Comparison of ENCODE assay signal across 1 cellular context in the genomic region with DNA sequence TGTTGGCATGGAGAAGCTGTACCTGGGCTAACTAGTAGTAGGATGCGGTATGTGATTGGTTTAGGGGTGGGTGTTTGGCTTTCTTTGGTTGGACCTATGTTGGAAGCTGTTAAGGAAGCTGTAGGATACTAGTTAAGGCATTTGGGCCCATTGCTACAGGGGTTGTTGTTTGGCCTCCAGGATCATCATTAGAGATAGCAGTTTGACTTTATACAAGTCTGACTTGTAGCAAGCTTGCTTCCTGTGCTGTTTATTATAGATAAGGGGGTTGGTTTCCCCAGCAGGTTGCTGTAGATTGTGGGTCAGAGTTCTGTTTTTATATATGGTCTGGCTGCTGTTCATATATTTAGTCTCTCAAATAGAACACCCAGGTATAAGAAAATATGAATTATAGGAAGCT.
TF ChIP-seq lines count a peak whose summit lies in the region.

No MANE protein-coding gene starts in this region.

TF ChIP-seq in HepG2, 621 proteins besides CTCF, POLR2A, EP300 and RAD21:
- TF ChIP-seq, protein P1, sequence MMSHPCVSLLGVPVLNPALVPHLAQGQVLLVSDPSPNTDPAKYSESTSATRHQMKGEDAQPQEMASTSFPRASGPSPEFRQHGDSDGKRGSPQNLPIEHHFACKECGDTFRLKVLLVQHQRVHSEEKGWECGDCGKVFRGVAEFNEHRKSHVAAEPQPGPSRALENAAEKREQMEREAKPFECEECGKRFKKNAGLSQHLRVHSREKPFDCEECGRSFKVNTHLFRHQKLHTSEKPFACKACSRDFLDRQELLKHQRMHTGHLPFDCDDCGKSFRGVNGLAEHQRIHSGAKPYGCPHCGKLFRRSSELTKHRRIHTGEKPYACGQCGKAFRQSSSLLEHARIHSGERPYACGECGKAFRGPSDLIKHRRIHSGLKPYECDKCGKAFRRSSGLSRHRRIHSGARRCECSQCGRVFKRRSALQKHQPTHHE (CRISPR knock-in tag; IDR thresholded peaks at IDR 0.05; ENCODE audit: borderline replicate concordance): no peak
- TF ChIP-seq KAT2B (IDR thresholded peaks at IDR 0.05; ENCODE audit: borderline replicate concordance, low read depth, low read length): no peak
- no peak for TF ChIP-seq NCOA2 (CRISPR knock-in tag; IDR thresholded peaks at IDR 0.05)
- peak; percentile 88; the same call in 1 of the 2 replicates for TF ChIP-seq ZNF792 (CRISPR knock-in tag; IDR thresholded peaks at IDR 0.05)
